ENCODE assay signal across 15 cellular contexts in genomic region chr11:33931032-33931431, GRCh38. TPM values are rescaled to one million over a fixed set of nuclear protein-coding genes. Genes with fewer than 3 reads are reported as not detected.
DNase-seq lines count a peak whose midpoint lies in the region; ATAC-seq and TF ChIP-seq lines count a peak whose summit lies in the region.
"Had no signal": no experiment of that assay in that cellular context is flagged by ENCODE, and none has a peak within 500 bp of the region (broad histone marks: within the 10 kb centered on the region; RNA-seq: fewer than 3 reads in every experiment).

No MANE protein-coding gene starts in this region.

- H3K4me3 ChIP-seq in ACC112 (ENCODE audit: low read depth, low read length): no peak overlapping the region
- H3K4me3 ChIP-seq in fibroblast of pulmonary artery (replicated peaks; ENCODE audit: low read depth, low read length): no peak overlapping the region

- DNase-seq in RWPE1 (ENCODE audit: low spot score) (no peak), fibroblast of pulmonary artery (ENCODE audit: low read depth) (peak; percentile 26), sciatic nerve (ENCODE audit: low spot score) (no peak), dedifferentiated amniotic fluid mesenchymal stem cell (ENCODE audit: extremely low spot score) (no peak), NCI-H2227 treated with DMSO at 0.1 percent for 48 hours (lab: John Stamatoyannopoulos, UW) (no peak), GM13977 (ENCODE audit: low spot score) (no peak)
- DNase-seq in activated CD8-positive, alpha-beta memory T cell treated with anti-CD3 and anti-CD28 coated beads, Interleukin-2, amount 10 ng/mL, durations not matched to agents 7 days and 5 days: no peak
- DNase-seq: kidney glomerular epithelial cell; NCI-H1436 treated with DMSO at 0.1 percent for 48 hours; SHP77; stimulated activated CD4-positive, alpha-beta T cell treated with anti-CD3 and anti-CD28 coated beads, Interleukin-15, amount 100 ng/mL, for 24 hours; T1000 had no signal

- H3K27ac ChIP-seq in ACC112 (ENCODE audit: low read depth, low read length) (no peak overlapping the region), RWPE1 (peak overlapping the region; percentile 79)

- no peak overlapping the region for H3K27ac Mint-ChIP-seq in activated CD8-positive, alpha-beta memory T cell treated with anti-CD3 and anti-CD28 coated beads, Interleukin-2, amount 10 ng/mL, durations not matched to agents 7 days and 5 days
- H3K27ac Mint-ChIP-seq: activated naive CD4-positive, alpha-beta T cell treated with anti-CD3 and anti-CD28 coated beads, Interleukin-2, amount 50 U/mL, for 24 hours; IgD-negative memory B cell had no signal

- peak; percentile 39 for ATAC-seq in sciatic nerve
- ATAC-seq in activated CD8-positive, alpha-beta memory T cell treated with anti-CD3 and anti-CD28 coated beads, Interleukin-2, amount 10 ng/mL, durations not matched to agents 7 days and 5 days: no peak

- intact Hi-C loops in sciatic nerve (cut with DNase I): no loop called here

- CTCF ChIA-PET in RWPE1 (lab: Yijun Ruan, JAX): interaction anchor here (0.6 kb wide), 1 partner anchor 35 kb away, joined by 4 read pairs; no protein-coding TSS in a partner anchor
- CTCF ChIA-PET in activated CD8-positive, alpha-beta memory T cell treated with anti-CD3 and anti-CD28 coated beads, Interleukin-2, amount 10 ng/mL, durations not matched to agents 7 days and 5 days (lab: Charles Lee): no interaction called here

- TF ChIP-seq CTCF in RWPE1 (conservative IDR thresholded peaks at IDR 0.05; ENCODE audit: low read depth) (no peak), fibroblast of pulmonary artery (IDR thresholded peaks at IDR 0.05; ENCODE audit: low read length, missing control alignments) (no peak), GM13977 (IDR thresholded peaks at IDR 0.05; ENCODE audit: extremely low read depth, insufficient read depth, missing control alignments) (no peak)

- H3K36me3 Mint-ChIP-seq in activated CD8-positive, alpha-beta memory T cell treated with anti-CD3 and anti-CD28 coated beads, Interleukin-2, amount 10 ng/mL, durations not matched to agents 7 days and 5 days: no peaks in the 10 kb centered on the region
- H3K36me3 Mint-ChIP-seq: activated naive CD4-positive, alpha-beta T cell treated with anti-CD3 and anti-CD28 coated beads, Interleukin-2, amount 50 U/mL, for 24 hours; IgD-negative memory B cell had no signal

- peak overlapping the region; percentile 49 for H2AFZ ChIP-seq in ACC112 (ENCODE audit: low read length, unreplicated experiment)

- in situ Hi-C loops in GM13977 (cut with MboI; ENCODE audit: low pct_unique_long_range_greater_than_20kb, low sequenced_read_pairs, unreplicated experiment): no loop called here

- peaks cover 4% of the 10 kb centered on the region for H3K27me3 Mint-ChIP-seq in activated CD8-positive, alpha-beta memory T cell treated with anti-CD3 and anti-CD28 coated beads, Interleukin-2, amount 10 ng/mL, durations not matched to agents 7 days and 5 days

- peaks cover 3% of the 10 kb centered on the region for H3K9me3 Mint-ChIP-seq in activated CD8-positive, alpha-beta memory T cell treated with anti-CD3 and anti-CD28 coated beads, Interleukin-2, amount 10 ng/mL, durations not matched to agents 7 days and 5 days (ENCODE audit: low read depth)

- H3K4me1 Mint-ChIP-seq in activated CD8-positive, alpha-beta memory T cell treated with anti-CD3 and anti-CD28 coated beads, Interleukin-2, amount 10 ng/mL, durations not matched to agents 7 days and 5 days: no peaks in the 10 kb centered on the region

- H3K27me3 ChIP-seq in ACC112 (ENCODE audit: insufficient read depth, low read length): no peaks in the 10 kb centered on the region

- no peak overlapping the region for H3K4me3 Mint-ChIP-seq in activated CD8-positive, alpha-beta memory T cell treated with anti-CD3 and anti-CD28 coated beads, Interleukin-2, amount 10 ng/mL, durations not matched to agents 7 days and 5 days
- H3K4me3 Mint-ChIP-seq: activated naive CD4-positive, alpha-beta T cell treated with anti-CD3 and anti-CD28 coated beads, Interleukin-2, amount 50 U/mL, for 24 hours; IgD-negative memory B cell had no signal

- H3K79me2 ChIP-seq in ACC112 (ENCODE audit: control insufficient read depth, insufficient read depth, low read length, unreplicated experiment): no peaks in the 10 kb centered on the region

- H3K36me3 ChIP-seq in ACC112 (ENCODE audit: insufficient read depth, low read length): no peaks in the 10 kb centered on the region

- POLR2A ChIA-PET in RWPE1 (lab: Yijun Ruan, JAX; ENCODE audit: low non-redundant PET): no interaction called here

- H3K4me1 ChIP-seq in ACC112 (ENCODE audit: control insufficient read depth, insufficient read depth, low read length, unreplicated experiment): peaks cover 12% of the 10 kb centered on the region

RNA-seq across cellular contexts. Expression of gene LMO2, which starts 39.2 kb away (rescaled TPM):
- total RNA-seq in sciatic nerve: 28.3 TPM
- not detected for total RNA-seq in activated CD8-positive, alpha-beta memory T cell treated with anti-CD3 and anti-CD28 coated beads, Interleukin-2, amount 10 ng/mL, durations not matched to agents 7 days and 5 days

Comparison
In these comparisons a context has a peak if more than half of its experiments do, and no peak if none do; other contexts are left out.
1. RNA of gene LMO2, which starts 39.2 kb away (total RNA-seq): 28.3 TPM in sciatic nerve (single experiment); not detected in activated CD8-positive, alpha-beta memory T cell treated with anti-CD3 and anti-CD28 coated beads, Interleukin-2, amount 10 ng/mL, durations not matched to agents 7 days and 5 days; every median in the first group is over 10 times any median in the second.